ENCODE assay signal across 19 cellular contexts in the genomic region with DNA sequence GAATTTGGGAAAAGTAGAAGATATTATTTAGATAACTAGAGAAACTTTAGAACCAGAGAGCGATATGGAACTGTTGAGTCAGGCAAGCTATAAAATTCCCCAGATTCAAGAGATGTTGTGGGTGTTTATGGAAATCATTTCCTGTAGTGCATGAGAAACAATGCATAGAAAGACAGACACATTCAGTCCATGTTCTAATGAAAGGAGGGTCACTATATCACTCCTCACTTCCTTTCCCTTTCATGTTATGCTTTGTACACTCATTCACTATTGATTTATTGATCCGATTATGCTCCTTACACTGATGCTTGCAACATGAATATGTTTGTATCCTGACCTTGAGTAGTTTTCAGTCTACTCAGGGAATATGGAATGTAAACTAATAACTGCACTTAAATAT.
DNase-seq lines count a peak whose midpoint lies in the region; ATAC-seq and TF ChIP-seq lines count a peak whose summit lies in the region.
"Had no signal": no experiment of that assay in that cellular context is flagged by ENCODE, and none has a peak within 500 bp of the region (broad histone marks: within the 10 kb centered on the region; RNA-seq: fewer than 3 reads in every experiment).

No MANE protein-coding gene starts in this region.

- ATAC-seq in HG02678 (IDR thresholded peaks at IDR 0.05; ENCODE audit: unreplicated experiment) = no peak
- ATAC-seq in HG03342 (IDR thresholded peaks at IDR 0.05; ENCODE audit: unreplicated experiment) = no peak
- ATAC-seq: K562 had no signal

- H3K4me3 ChIP-seq in A673 (ENCODE audit: low read depth, low read length, poor library complexity, severe bottlenecking) (peak overlapping the region; percentile 9), right atrium auricular region (no peak overlapping the region)
- H3K4me3 ChIP-seq: HAP-1, K562 had no signal

- H3K36me3 Mint-ChIP-seq in glutamatergic neuron (ENCODE audit: unreplicated experiment) = no peaks in the 10 kb centered on the region
- H3K36me3 Mint-ChIP-seq: CD4-positive, CD25-positive, alpha-beta regulatory T cell; CD8-positive, alpha-beta memory T cell had no signal

- H3K4me1 ChIP-seq in A673 (ENCODE audit: insufficient read depth, low read length, poor library complexity, severe bottlenecking) (peaks cover 22% of the 10 kb centered on the region), right atrium auricular region (no peaks in the 10 kb centered on the region)
- H3K4me1 ChIP-seq: Caco-2, HAP-1 had no signal

- BruUV-seq in A673 (replicated peaks; lab: Mats Ljungman, UMichigan) = no TSS peak

- no peaks in the 10 kb centered on the region for H3K27me3 ChIP-seq in A673 (replicated peaks; ENCODE audit: insufficient read depth, low read depth, low read length, poor library complexity)
- no peaks in the 10 kb centered on the region for H3K27me3 ChIP-seq in right atrium auricular region
- H3K27me3 ChIP-seq: BE2C had no signal

- peak; percentile 85 for DNase-seq in A673 (ENCODE audit: low spot score)
- DNase-seq in ELR (ENCODE audit: low read depth) = peak; percentile 52
- DNase-seq in HT1080 (ENCODE audit: low read depth) = peak; percentile 11
- no peak for DNase-seq in glutamatergic neuron
- no peak for DNase-seq in right atrium auricular region (ENCODE audit: low spot score)
- DNase-seq in HCEC 1CT = no peak
- DNase-seq: ACHN; BE2C; C1 segment of cervical spinal cord; Caco-2; CD4-positive, CD25-positive, alpha-beta regulatory T cell; CD8-positive, alpha-beta memory T cell; GDM1; GOT3; IMR-90 had no signal

- no peaks in the 10 kb centered on the region for H3K9me3 Mint-ChIP-seq in glutamatergic neuron (ENCODE audit: unreplicated experiment)

- H3K27me3 Mint-ChIP-seq in glutamatergic neuron (ENCODE audit: unreplicated experiment) = peaks cover 2% of the 10 kb centered on the region
- H3K27me3 Mint-ChIP-seq: CD4-positive, CD25-positive, alpha-beta regulatory T cell had no signal

- CTCF ChIA-PET in A673 (lab: Charles Lee) = no interaction called here

- TF ChIP-seq CTCF in A673 (conservative IDR thresholded peaks at IDR 0.05; ENCODE audit: low read depth, low read length) = no peak
- TF ChIP-seq CTCF in glutamatergic neuron (IDR thresholded peaks at IDR 0.05; ENCODE audit: partially characterized antibody, unreplicated experiment) = no peak
- TF ChIP-seq CTCF in right atrium auricular region (IDR thresholded peaks at IDR 0.05) = no peak

- H3K9me3 ChIP-seq in A673 (ENCODE audit: low read depth, low read length, poor library complexity, severe bottlenecking) (no peaks in the 10 kb centered on the region), right atrium auricular region (no peaks in the 10 kb centered on the region)
- H3K9me3 ChIP-seq: BE2C, Caco-2, HAP-1 had no signal

- H3K27ac Mint-ChIP-seq in glutamatergic neuron (ENCODE audit: unreplicated experiment) = peak overlapping the region; percentile 80
- H3K27ac Mint-ChIP-seq: CD4-positive, CD25-positive, alpha-beta regulatory T cell; CD8-positive, alpha-beta memory T cell had no signal

- peak overlapping the region; percentile 67 for H3K27ac ChIP-seq in A673 (ENCODE audit: low read depth, low read length, poor library complexity, severe bottlenecking)
- no peak overlapping the region for H3K27ac ChIP-seq in right atrium auricular region

- POLR2A ChIA-PET in A673 (lab: Charles Lee; ENCODE audit: low non-redundant PET) = no interaction called here

- no peak overlapping the region for H3K4me3 Mint-ChIP-seq in glutamatergic neuron (ENCODE audit: unreplicated experiment)
- H3K4me3 Mint-ChIP-seq: CD4-positive, CD25-positive, alpha-beta regulatory T cell; CD8-positive, alpha-beta memory T cell had no signal

- peaks cover 19% of the 10 kb centered on the region for H3K4me1 Mint-ChIP-seq in glutamatergic neuron (ENCODE audit: low read depth, unreplicated experiment)
- H3K4me1 Mint-ChIP-seq: CD4-positive, CD25-positive, alpha-beta regulatory T cell; CD8-positive, alpha-beta memory T cell had no signal

- H3K36me3 ChIP-seq in A673 (ENCODE audit: insufficient read depth, low read length, poor library complexity, severe bottlenecking) (no peaks in the 10 kb centered on the region), right atrium auricular region (no peaks in the 10 kb centered on the region)
- H3K36me3 ChIP-seq: BE2C, HAP-1 had no signal

- intact Hi-C loops in A673 (cut with micrococcal nuclease; ENCODE audit: unreplicated experiment) = loop anchor here (10.0 kb wide), 1 partner anchor 412 kb away; no protein-coding TSS in a partner anchor

Comparison
In these comparisons a context has a peak if more than half of its experiments do, and no peak if none do; other contexts are left out.
1. DNase-seq: peak in A673 (single experiment), ELR (single experiment) and HT1080 (single experiment); none in glutamatergic neuron (single experiment), right atrium auricular region (single experiment) and HCEC 1CT (single experiment).